16 cellular contexts compared by ENCODE assay signal in genomic region chr10:1299041-1299726, GRCh38.
DNase-seq lines count a peak whose midpoint lies in the region; ATAC-seq and TF ChIP-seq lines count a peak whose summit lies in the region.
"Had no signal": no experiment of that assay in that cellular context is flagged by ENCODE, and none has a peak within 500 bp of the region (broad histone marks: within the 10 kb centered on the region; RNA-seq: fewer than 3 reads in every experiment).

No MANE protein-coding gene starts in this region.

- H4K8ac ChIP-seq in neuronal stem cell (ENCODE audit: low read depth, low read length): no peak overlapping the region

- H4K20me1 ChIP-seq in BLaER1 treated with 17β-estradiol and CSF1 and Interleukin-3, amounts not matched to agents 10 nM and 100 nM: no peaks in the 10 kb centered on the region
- H4K20me1 ChIP-seq in Loucy (ENCODE audit: insufficient read depth, low read length, poor library complexity, severe bottlenecking): no peaks in the 10 kb centered on the region

- no peaks in the 10 kb centered on the region for H3F3A ChIP-seq in Loucy (ENCODE audit: low read depth)

- H2AK5ac ChIP-seq in neuronal stem cell (ENCODE audit: low read depth, low read length): no peak overlapping the region

- no peak overlapping the region for H2BK15ac ChIP-seq in neuronal stem cell (ENCODE audit: low read length)

- H2BK5ac ChIP-seq in neuronal stem cell (ENCODE audit: low read length): no peak overlapping the region

- H3K27ac ChIP-seq in BLaER1 treated with 17β-estradiol and CSF1 and Interleukin-3, amounts not matched to agents 10 nM and 100 nM: no peak overlapping the region
- no peak overlapping the region for H3K27ac ChIP-seq in neuronal stem cell (replicated peaks; ENCODE audit: low read length)
- H3K27ac ChIP-seq: HL-60, SK-N-MC had no signal

- H3K9me3 ChIP-seq in BLaER1 treated with 17β-estradiol and CSF1 and Interleukin-3, amounts not matched to agents 10 nM and 100 nM (replicated peaks in 1 of 11): no peaks in the 10 kb centered on the region
- H3K9me3 ChIP-seq in Loucy (ENCODE audit: insufficient read depth, low read depth, low read length): no peaks in the 10 kb centered on the region
- no peaks in the 10 kb centered on the region for H3K9me3 ChIP-seq in neuronal stem cell (replicated peaks in 1 of 2; ENCODE audit: control insufficient read depth in 2 of 2, insufficient read depth in 1 of 2, low read depth in 1 of 2, low read length in 2 of 2)

- H3K4me3 ChIP-seq in BLaER1 treated with 17β-estradiol and CSF1 and Interleukin-3, amounts not matched to agents 10 nM and 100 nM: no peak overlapping the region
- H3K4me3 ChIP-seq in Loucy (ENCODE audit: low read length, poor library complexity, severe bottlenecking) (no peak overlapping the region), neuronal stem cell (ENCODE audit: low read length in 2 of 2) (no peak overlapping the region)
- H3K4me3 ChIP-seq: SK-N-MC had no signal

- no peak overlapping the region for H2AFZ ChIP-seq in Loucy (ENCODE audit: low read length)
- no peak overlapping the region for H2AFZ ChIP-seq in neuronal stem cell (ENCODE audit: low read length)

- WGBS in neuronal stem cell (ENCODE audit: extremely low coverage in 2 of 2, insufficient read length in 2 of 2, insufficient replicate concordance in 1 of 2), 2 donors: no CpG with 5 or more reads among the region's 12 CpGs

- H3K79me2 ChIP-seq in Loucy (ENCODE audit: insufficient read depth, low read length): no peaks in the 10 kb centered on the region

- no peaks in the 10 kb centered on the region for H3K9me2 ChIP-seq in Loucy (replicated peaks; ENCODE audit: low read depth, low read length)

- no peaks in the 10 kb centered on the region for H3K36me3 ChIP-seq in BLaER1 treated with 17β-estradiol and CSF1 and Interleukin-3, amounts not matched to agents 10 nM and 100 nM
- H3K36me3 ChIP-seq in Loucy (ENCODE audit: insufficient read depth, low read length): no peaks in the 10 kb centered on the region
- H3K36me3 ChIP-seq in neuronal stem cell (replicated peaks in 1 of 2; ENCODE audit: control insufficient read depth in 2 of 2, insufficient read depth in 2 of 2, low read length in 2 of 2): no peaks in the 10 kb centered on the region

- peaks cover 0 to 13% (median 9%) of the 10 kb centered on the region in 10 experiments; a peak in 12 of 20 replicates for H3K4me1 ChIP-seq in BLaER1 treated with 17β-estradiol and CSF1 and Interleukin-3, amounts not matched to agents 10 nM and 100 nM
- no peaks in the 10 kb centered on the region for H3K4me1 ChIP-seq in Loucy (ENCODE audit: insufficient read depth, low read length, poor library complexity, severe bottlenecking)
- H3K4me1 ChIP-seq in neuronal stem cell (ENCODE audit: control insufficient read depth in 2 of 2, insufficient read depth in 1 of 2, low read depth in 1 of 2, low read length in 2 of 2): peaks cover 0 to 14% of the 10 kb centered on the region in 2 donors

- no peak overlapping the region for H2BK120ac ChIP-seq in neuronal stem cell (ENCODE audit: low read depth, low read length)

- ATAC-seq in GM18868 (IDR thresholded peaks at IDR 0.05; ENCODE audit: unreplicated experiment) (peak; percentile 45), HG03378 (IDR thresholded peaks at IDR 0.05; ENCODE audit: unreplicated experiment) (no peak), GM21381 (IDR thresholded peaks at IDR 0.05; ENCODE audit: unreplicated experiment) (no peak), SK-N-SH treated with all-trans-retinoic acid at 6 μM for 48 hours (no peak)

- no peak overlapping the region for H2BK12ac ChIP-seq in neuronal stem cell (ENCODE audit: low read length)

- H3K18ac ChIP-seq in neuronal stem cell (ENCODE audit: low read length): peak overlapping the region; percentile 20

- no peak for TF ChIP-seq CTCF in Loucy (conservative IDR thresholded peaks at IDR 0.05; ENCODE audit: low read length)

- no peaks in the 10 kb centered on the region for H3K79me1 ChIP-seq in neuronal stem cell (ENCODE audit: low read depth, low read length)

- no peak overlapping the region for H3K4ac ChIP-seq in neuronal stem cell (ENCODE audit: low read length)

- DNase-seq in neuronal stem cell (ENCODE audit: low spot score) (no peak), glomerular visceral epithelial cell (ENCODE audit: extremely low spot score) (no peak)
- DNase-seq: CD4-positive, alpha-beta memory T cell; DMS79 treated with DMSO at 0.1 percent for 48 hours; GDM1; NCI-H187 treated with DMSO at 0.1 percent for 48 hours; NCI-H2171; NCI-H774 had no signal

- H3K14ac ChIP-seq in neuronal stem cell (ENCODE audit: low read length): no peak overlapping the region

- no peak overlapping the region for H4K91ac ChIP-seq in neuronal stem cell (ENCODE audit: low read depth, low read length, poor library complexity)

- H3K23ac ChIP-seq in neuronal stem cell (ENCODE audit: low read depth, low read length, poor library complexity): no peak overlapping the region

- H3K9ac ChIP-seq in BLaER1 treated with 17β-estradiol and CSF1 and Interleukin-3, amounts not matched to agents 10 nM and 100 nM: 0 out of 22 replicates have a peak overlapping the region, but pooled peaks of 1 of the 11 experiments have one; percentile 27
- no peak overlapping the region for H3K9ac ChIP-seq in Loucy (ENCODE audit: low read depth, low read length, poor library complexity, severe bottlenecking)
- no peak overlapping the region for H3K9ac ChIP-seq in neuronal stem cell (ENCODE audit: low read depth, low read length, poor library complexity)

- H3K27me3 ChIP-seq in BLaER1 treated with 17β-estradiol and CSF1 and Interleukin-3, amounts not matched to agents 10 nM and 100 nM: no peaks in the 10 kb centered on the region
- H3K27me3 ChIP-seq in Loucy (ENCODE audit: insufficient read depth, low read length, poor library complexity, severe bottlenecking) (no peaks in the 10 kb centered on the region), neuronal stem cell (ENCODE audit: control insufficient read depth in 3 of 3, insufficient read depth in 3 of 3, low read depth in 1 of 3, low read length in 3 of 3) (peaks cover 0 to 2% (median 0%) of the 10 kb centered on the region in 3 experiments)

- peak overlapping the region in 10 of 11 experiments; percentile 15 to 72 (median 46); a peak in 15 of 22 replicates for H3K4me2 ChIP-seq in BLaER1 treated with 17β-estradiol and CSF1 and Interleukin-3, amounts not matched to agents 10 nM and 100 nM
- peak overlapping the region; percentile 29 for H3K4me2 ChIP-seq in Loucy (ENCODE audit: low read depth, low read length, poor library complexity, severe bottlenecking)
- no peak overlapping the region for H3K4me2 ChIP-seq in neuronal stem cell (ENCODE audit: insufficient read depth, low read length, poor library complexity, severe bottlenecking)

TF ChIP-seq in SK-N-SH treated with all-trans-retinoic acid at 6 μM for 48 hours, 23 proteins besides CTCF, POLR2A, EP300 and RAD21:
- TF ChIP-seq ZFP3 (CRISPR knock-in tag; IDR thresholded peaks at IDR 0.05): no peak
- TF ChIP-seq CSDC2 (CRISPR knock-in tag; IDR thresholded peaks at IDR 0.05): no peak
- no peak for TF ChIP-seq ARNTL (CRISPR knock-in tag; IDR thresholded peaks at IDR 0.05; ENCODE audit: borderline replicate concordance, low read depth)
- TF ChIP-seq OSR1 (CRISPR knock-in tag; IDR thresholded peaks at IDR 0.05): no peak
- TF ChIP-seq TCF4 (CRISPR knock-in tag; IDR thresholded peaks at IDR 0.05; ENCODE audit: borderline replicate concordance): no peak
- no peak for TF ChIP-seq PATZ1 (CRISPR knock-in tag; IDR thresholded peaks at IDR 0.05; ENCODE audit: borderline replicate concordance)
- TF ChIP-seq PPARA (CRISPR knock-in tag; IDR thresholded peaks at IDR 0.05; ENCODE audit: borderline replicate concordance): no peak
- no peak for TF ChIP-seq CSRNP3 (CRISPR knock-in tag; IDR thresholded peaks at IDR 0.05)
- no peak for TF ChIP-seq ZC3H10 (CRISPR knock-in tag; IDR thresholded peaks at IDR 0.05)
- TF ChIP-seq ZNF565 (CRISPR knock-in tag; conservative IDR thresholded peaks at IDR 0.05; ENCODE audit: low read depth): no peak
- TF ChIP-seq BACH2 (CRISPR knock-in tag; IDR thresholded peaks at IDR 0.05; ENCODE audit: borderline replicate concordance): no peak
TF ChIP-seq in SK-N-SH treated with all-trans-retinoic acid at 6 μM for 48 hours: peak in this region for 0.
